ENCODE assay signal across 8 cellular contexts in the genomic region with DNA sequence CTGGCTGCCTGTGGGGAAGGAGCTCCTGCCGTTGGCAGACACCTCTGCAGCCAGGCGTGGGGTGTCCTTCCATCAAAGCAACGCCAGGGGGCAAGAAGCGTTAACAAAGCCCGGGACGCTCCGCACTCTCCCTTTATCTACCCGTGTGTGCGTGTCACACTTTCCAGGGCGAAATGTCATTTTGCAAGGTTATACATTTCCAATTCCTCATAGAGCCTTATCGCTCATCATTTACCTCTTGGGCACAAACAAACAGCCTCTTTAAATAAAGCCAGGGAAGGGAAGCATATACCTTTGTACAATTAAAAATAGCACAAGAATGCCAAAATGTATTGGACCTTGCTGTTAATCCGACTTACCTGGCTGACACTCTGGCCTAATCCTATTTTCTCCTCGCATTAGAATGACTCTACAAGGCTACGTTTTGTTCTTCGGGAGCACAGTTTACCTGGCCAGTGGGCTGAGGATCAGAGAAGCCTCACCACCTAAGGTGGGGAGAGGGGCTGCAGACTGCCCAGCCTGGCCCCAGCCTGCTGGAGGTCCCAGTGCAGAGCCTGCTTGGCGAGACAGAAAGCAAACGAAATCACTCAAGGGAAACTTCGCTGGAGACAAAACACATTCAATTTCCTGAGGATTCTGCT.
A peak's percentile ranks its signal among the peaks of the same experiment; 100 is the strongest.
DNase-seq lines count a peak whose midpoint lies in the region; ATAC-seq and TF ChIP-seq lines count a peak whose summit lies in the region.

No MANE protein-coding gene starts in this region.

- DNase-seq in C1 segment of cervical spinal cord (lab: John Stamatoyannopoulos, UW), result peak in 10 of 14 donors; percentile 3 to 78 (median 19)
- DNase-seq in NCI-H524 (lab: John Stamatoyannopoulos, UW), result peak; percentile 76 to 83
- peak; percentile 36 to 73 for DNase-seq in activated CD4-positive, alpha-beta T cell treated with anti-CD3 and anti-CD28 coated beads, Interleukin-2, amount 50 U/mL, for 24 hours (ENCODE audit: low read depth in 1 of 2, low spot score in 1 of 2)
- peak in 9 of 10 donors; percentile 46 to 88 (median 61) for DNase-seq in dorsolateral prefrontal cortex
- peak; percentile 84 for DNase-seq in medulla oblongata (ENCODE audit: extremely low spot score)
- peak; percentile 37 to 39 for DNase-seq in stimulated activated CD8-positive, alpha-beta memory T cell treated with anti-CD3 and anti-CD28 coated beads, Interleukin-15, amount 100 ng/mL, for 4 hours (ENCODE audit: low read depth in 2 of 2)

- peak; percentile 19 to 92 (median 68) for TF ChIP-seq CTCF in dorsolateral prefrontal cortex (IDR thresholded peaks at IDR 0.05 in 54 of 56, conservative IDR thresholded peaks at IDR 0.05 in 2 of 56; ENCODE audit: low read depth in 1 of 56, partially characterized antibody in 56 of 56)

- no peak overlapping the region for H3K27ac ChIP-seq in dorsolateral prefrontal cortex

- H3K27me3 ChIP-seq in dorsolateral prefrontal cortex, result peaks cover 22 to 98% (median 84%) of the 10 kb centered on the region in 45 donors

- H3K4me3 ChIP-seq in dorsolateral prefrontal cortex, result peak overlapping the region in 4 of 59 donors; percentile 49 to 72 (median 66)

- intact Hi-C loops in dorsolateral prefrontal cortex (cut with DNase I), result loop anchor here (2.0 to 10.0 kb wide), 4 partner anchors 22 to 384 kb away; a partner anchor contains a TSS

- peak; percentile 83 for ATAC-seq in GM19043 (IDR thresholded peaks at IDR 0.05; ENCODE audit: low read depth, unreplicated experiment)
- peak; percentile 83 for ATAC-seq in HG03378 (IDR thresholded peaks at IDR 0.05; ENCODE audit: unreplicated experiment)

Comparison
In these comparisons a context has a peak if more than half of its experiments do, and no peak if none do; other contexts are left out.
1. DNase-seq: peak in every context shown above with its lines; median percentile 84 in medulla oblongata; 80 in NCI-H524; 61 in dorsolateral prefrontal cortex; 54 in activated CD4-positive, alpha-beta T cell treated with anti-CD3 and anti-CD28 coated beads, Interleukin-2, amount 50 U/mL, for 24 hours; 38 in stimulated activated CD8-positive, alpha-beta memory T cell treated with anti-CD3 and anti-CD28 coated beads, Interleukin-15, amount 100 ng/mL, for 4 hours; 19 in C1 segment of cervical spinal cord.